8 cellular contexts compared by ENCODE assay signal in the genomic region with DNA sequence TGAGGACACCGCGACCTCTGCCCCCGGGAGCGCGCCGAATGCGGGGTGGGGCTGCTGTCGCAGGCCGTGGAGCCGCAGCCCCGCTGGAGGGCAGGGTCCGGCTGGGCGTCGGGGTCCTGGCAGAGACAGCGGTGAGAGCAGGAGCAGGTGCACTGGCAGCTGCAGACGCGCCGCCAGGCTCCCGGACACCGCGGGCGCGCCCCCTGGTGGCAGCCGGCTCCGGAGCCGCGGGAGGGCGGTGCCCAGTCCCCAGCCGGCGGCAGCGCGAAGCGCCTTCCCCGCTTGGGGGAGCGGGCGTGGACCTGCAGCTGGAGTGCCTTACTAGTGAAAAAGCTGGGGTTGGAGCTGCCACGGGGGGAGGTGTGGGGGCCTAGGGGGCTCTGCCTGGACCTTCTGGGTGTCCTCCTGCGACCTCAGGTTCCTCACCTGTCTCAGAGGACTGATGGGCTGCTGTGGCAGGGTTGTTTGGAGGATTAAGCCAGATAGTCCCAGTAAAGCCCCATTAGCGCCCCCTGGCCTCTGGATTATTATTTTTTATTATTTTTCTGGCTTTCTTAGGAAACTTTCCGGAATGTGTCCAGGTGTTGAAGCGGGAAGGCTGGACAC.
DNase-seq lines count a peak whose midpoint lies in the region; ATAC-seq, FAIRE-seq and TF ChIP-seq lines count a peak whose summit lies in the region.
"Not testable (repeated sequence)": the region's sequence is repeated elsewhere in the genome, so short reads cannot be mapped to it uniquely, and the experiment has no call there.

No MANE protein-coding gene starts in this region.

- not testable (repeated sequence) for H3K36me3 ChIP-seq in HepG2 (replicated peaks in 1 of 2; ENCODE audit: control insufficient read depth in 1 of 2, insufficient read depth in 2 of 2, low read length in 2 of 2)

- CTCF ChIA-PET in activated CD8-positive, alpha-beta T cell treated with anti-CD3 and anti-CD28 coated beads for 36 hours (lab: Charles Lee) = interaction anchor here (0.6 to 2.7 kb wide), 7 partner anchors 28 to 655 kb away, joined by 3 to 18 read pairs (median 4); no protein-coding TSS in a partner anchor
- CTCF ChIA-PET in HepG2 (lab: Yijun Ruan, JAX; ENCODE audit: low intra/inter-chr PET ratio, low total read pairs) = interaction anchor here (0.7 to 2.0 kb wide), 5 partner anchors 31 to 648 kb away, joined by 3 to 23 read pairs (median 5); no protein-coding TSS in a partner anchor

- peak; percentile 93 for ATAC-seq in GM19025 (IDR thresholded peaks at IDR 0.05; ENCODE audit: low read depth, unreplicated experiment)
- peak; percentile 75 for ATAC-seq in HG03103 (IDR thresholded peaks at IDR 0.05; ENCODE audit: low read depth, unreplicated experiment)
- ATAC-seq in activated CD8-positive, alpha-beta T cell treated with anti-CD3 and anti-CD28 coated beads for 36 hours = peak; percentile 86
- ATAC-seq in HepG2 = peak; percentile 98

- H3K9ac ChIP-seq in HepG2 (ENCODE audit: insufficient read depth, low read depth, low read length) = peak overlapping the region; percentile 49; the same call in 1 of the 2 replicates

- peak overlapping the region; percentile 67 for H3K4me3 Mint-ChIP-seq in activated CD8-positive, alpha-beta T cell treated with anti-CD3 and anti-CD28 coated beads for 36 hours

- not testable (repeated sequence) for H3K9me3 Mint-ChIP-seq in activated CD8-positive, alpha-beta T cell treated with anti-CD3 and anti-CD28 coated beads for 36 hours

- H3K4me3 ChIP-seq in AG10803 (ENCODE audit: low read length) = peak overlapping the region; percentile 46; the same call in 1 of the 2 replicates
- peak overlapping the region; percentile 37 to 65 (median 38); a peak in 5 of 6 replicates for H3K4me3 ChIP-seq in HepG2 (replicated peaks in 1 of 3; ENCODE audit: insufficient read depth in 1 of 3, low read depth in 2 of 3, low read length in 3 of 3)

- TF ChIP-seq EP300 in HepG2 (IDR thresholded peaks at IDR 0.05; ENCODE audit: low read depth in 2 of 2, low read length in 2 of 2); HepG2 (CRISPR knock-in tag; IDR thresholded peaks at IDR 0.05; ENCODE audit: borderline replicate concordance): not testable (repeated sequence)

- not testable (repeated sequence) for H3K27me3 ChIP-seq in HepG2 (ENCODE audit: control insufficient read depth in 1 of 2, insufficient read depth in 2 of 2, low read length in 2 of 2)

- not testable (repeated sequence) for H4K20me1 ChIP-seq in HepG2 (ENCODE audit: insufficient read depth, low read length)

- H3K27me3 Mint-ChIP-seq in activated CD8-positive, alpha-beta T cell treated with anti-CD3 and anti-CD28 coated beads for 36 hours = peaks cover 10% of the 10 kb centered on the region

- not testable (repeated sequence) for H3K27ac ChIP-seq in HepG2 (ENCODE audit: extremely low read length, insufficient read depth, low read length)

- not testable (repeated sequence) for H3K36me3 Mint-ChIP-seq in activated CD8-positive, alpha-beta T cell treated with anti-CD3 and anti-CD28 coated beads for 36 hours (ENCODE audit: low read depth)

- peak overlapping the region; percentile 74 for H3K4me2 ChIP-seq in HepG2 (ENCODE audit: low read depth, low read length)

- not testable (repeated sequence) for FAIRE-seq in HepG2 (lab: Jason Lieb, UNC)

- TF ChIP-seq CTCF in AG10803 (conservative IDR thresholded peaks at IDR 0.05; ENCODE audit: low read length) = peak; percentile 17
- peak; percentile 66 for TF ChIP-seq CTCF in activated CD8-positive, alpha-beta T cell treated with anti-CD3 and anti-CD28 coated beads for 36 hours (IDR thresholded peaks at IDR 0.05)
- peak; percentile 79 for TF ChIP-seq CTCF in HepG2 (CRISPR knock-in tag; IDR thresholded peaks at IDR 0.05)

- 5% methylated on average over 5 of the region's 41 CpGs for WGBS in HepG2 (ENCODE audit: low lambda C conversion rate)

- not testable (repeated sequence) for H3K79me2 ChIP-seq in HepG2 (ENCODE audit: insufficient read depth, low read length)

- TF ChIP-seq POLR2A in HepG2 (IDR thresholded peaks at IDR 0.05; ENCODE audit: insufficient read depth in 1 of 2, low read depth in 2 of 2, low read length in 2 of 2) = not testable (repeated sequence)

- not testable (repeated sequence) for H3K4me1 Mint-ChIP-seq in activated CD8-positive, alpha-beta T cell treated with anti-CD3 and anti-CD28 coated beads for 36 hours (ENCODE audit: low read depth)

- H3K27ac Mint-ChIP-seq in activated CD8-positive, alpha-beta T cell treated with anti-CD3 and anti-CD28 coated beads for 36 hours = not testable (repeated sequence)

- H3K4me1 ChIP-seq in HepG2 (ENCODE audit: insufficient read depth, low read length) = not testable (repeated sequence)

- not testable (repeated sequence) for H2AFZ ChIP-seq in HepG2 (ENCODE audit: low read length)

- not testable (repeated sequence) for H3K9me3 ChIP-seq in HepG2 (ENCODE audit: low read length)

- intact Hi-C loops in activated CD8-positive, alpha-beta T cell treated with anti-CD3 and anti-CD28 coated beads for 36 hours (cut with micrococcal nuclease) = loop anchor here (10.0 kb wide), 1 partner anchor 127 kb away; no protein-coding TSS in a partner anchor
- intact Hi-C loops in HepG2 (cut with micrococcal nuclease; ENCODE audit: unreplicated experiment) = loop anchor here (1.0 to 10.0 kb wide), 3 partner anchors 120 to 647 kb away; no protein-coding TSS in a partner anchor

- peak; percentile 31 for DNase-seq in AG10803 (ENCODE audit: low read depth)
- DNase-seq in NCI-H345 treated with DMSO at 0.1 percent for 48 hours (lab: John Stamatoyannopoulos, UW; ENCODE audit: unreplicated experiment) = peak; percentile 13
- DNase-seq in activated CD8-positive, alpha-beta T cell treated with anti-CD3 and anti-CD28 coated beads for 36 hours = peak; percentile 75
- peak; percentile 32 to 57 for DNase-seq in dermis microvascular lymphatic vessel endothelial cell (ENCODE audit: low read depth in 2 of 2)
- peak; percentile 57 for DNase-seq in HepG2 (ENCODE audit: low spot score)
- DNase-seq in stimulated activated CD4-positive, alpha-beta T cell treated with anti-CD3 and anti-CD28 coated beads, Interleukin-2, amount 100 ng/mL, for 48 hours = peak; percentile 76 to 79

- not testable (repeated sequence) for BruUV-seq in HepG2 (replicated peaks; lab: Mats Ljungman, UMichigan)

- TF ChIP-seq RAD21 in HepG2 (CRISPR knock-in tag; IDR thresholded peaks at IDR 0.05) = peak; percentile 93

- in situ Hi-C loops in HepG2 (cut with HindIII; ENCODE audit: extremely low pct_ligation_motif_present, low pct_unique_long_range_greater_than_20kb) = not testable (repeated sequence)

- POLR2A ChIA-PET in activated CD8-positive, alpha-beta T cell treated with anti-CD3 and anti-CD28 coated beads for 36 hours (lab: Charles Lee) = not testable (repeated sequence)
- POLR2A ChIA-PET in HepG2 (lab: Yijun Ruan, JAX) = interaction anchor here (0.8 to 1.1 kb wide), 2 partner anchors 119 to 708 kb away, joined by 3 read pairs; a partner anchor contains a TSS

TF ChIP-seq in HepG2, 621 proteins besides CTCF, POLR2A, EP300 and RAD21 (continues in another document):
- TF ChIP-seq XRCC5 (optimal IDR thresholded peaks at IDR 0.05; ENCODE audit: low read length) (peak; percentile 29), ZNF543 (CRISPR knock-in tag; IDR thresholded peaks at IDR 0.05) (0 out of 2 replicates have a peak, but pooled peaks have one; percentile 15), ZNF724P (CRISPR knock-in tag; IDR thresholded peaks at IDR 0.05; ENCODE audit: borderline replicate concordance) (0 out of 2 replicates have a peak, but pooled peaks have one; percentile 16), SALL1 (CRISPR knock-in tag; IDR thresholded peaks at IDR 0.05) (peak; percentile 54; the same call in 1 of the 2 replicates), MTF2 (CRISPR knock-in tag; IDR thresholded peaks at IDR 0.05; ENCODE audit: borderline replicate concordance) (0 out of 2 replicates have a peak, but pooled peaks have one; percentile 79), ZMYM4 (CRISPR knock-in tag; IDR thresholded peaks at IDR 0.05) (peak; percentile 66), FOXA3 (CRISPR knock-in tag; IDR thresholded peaks at IDR 0.05) (peak; percentile 29; the same call in 1 of the 2 replicates), NONO (CRISPR knock-in tag; conservative IDR thresholded peaks at IDR 0.05) (0 out of 2 replicates have a peak, but pooled peaks have one; percentile 30)
- TF ChIP-seq, protein P1, sequence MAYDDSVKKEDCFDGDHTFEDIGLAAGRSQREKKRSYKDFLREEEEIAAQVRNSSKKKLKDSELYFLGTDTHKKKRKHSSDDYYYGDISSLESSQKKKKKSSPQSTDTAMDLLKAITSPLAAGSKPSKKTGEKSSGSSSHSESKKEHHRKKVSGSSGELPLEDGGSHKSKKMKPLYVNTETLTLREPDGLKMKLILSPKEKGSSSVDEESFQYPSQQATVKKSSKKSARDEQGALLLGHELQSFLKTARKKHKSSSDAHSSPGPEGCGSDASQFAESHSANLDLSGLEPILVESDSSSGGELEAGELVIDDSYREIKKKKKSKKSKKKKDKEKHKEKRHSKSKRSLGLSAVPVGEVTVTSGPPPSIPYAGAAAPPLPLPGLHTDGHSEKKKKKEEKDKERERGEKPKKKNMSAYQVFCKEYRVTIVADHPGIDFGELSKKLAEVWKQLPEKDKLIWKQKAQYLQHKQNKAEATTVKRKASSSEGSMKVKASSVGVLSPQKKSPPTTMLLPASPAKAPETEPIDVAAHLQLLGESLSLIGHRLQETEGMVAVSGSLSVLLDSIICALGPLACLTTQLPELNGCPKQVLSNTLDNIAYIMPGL (CRISPR knock-in tag; IDR thresholded peaks at IDR 0.05; ENCODE audit: borderline replicate concordance in 1 of 2, low read depth in 1 of 2) = peak; percentile 68 to 94; a peak in 3 of 4 replicates
- not testable (repeated sequence) for TF ChIP-seq NONO (IDR thresholded peaks at IDR 0.05)
- TF ChIP-seq, protein P2, sequence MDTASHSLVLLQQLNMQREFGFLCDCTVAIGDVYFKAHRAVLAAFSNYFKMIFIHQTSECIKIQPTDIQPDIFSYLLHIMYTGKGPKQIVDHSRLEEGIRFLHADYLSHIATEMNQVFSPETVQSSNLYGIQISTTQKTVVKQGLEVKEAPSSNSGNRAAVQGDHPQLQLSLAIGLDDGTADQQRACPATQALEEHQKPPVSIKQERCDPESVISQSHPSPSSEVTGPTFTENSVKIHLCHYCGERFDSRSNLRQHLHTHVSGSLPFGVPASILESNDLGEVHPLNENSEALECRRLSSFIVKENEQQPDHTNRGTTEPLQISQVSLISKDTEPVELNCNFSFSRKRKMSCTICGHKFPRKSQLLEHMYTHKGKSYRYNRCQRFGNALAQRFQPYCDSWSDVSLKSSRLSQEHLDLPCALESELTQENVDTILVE (CRISPR knock-in tag; IDR thresholded peaks at IDR 0.05) = peak; percentile 27; the same call in 1 of the 2 replicates

Comparison
In these comparisons a context has a peak if more than half of its experiments do, and no peak if none do; other contexts are left out.
1. DNase-seq: peak in every context shown above with its lines; median percentile 78 in stimulated activated CD4-positive, alpha-beta T cell treated with anti-CD3 and anti-CD28 coated beads, Interleukin-2, amount 100 ng/mL, for 48 hours; 75 in activated CD8-positive, alpha-beta T cell treated with anti-CD3 and anti-CD28 coated beads for 36 hours; 57 in HepG2; 44 in dermis microvascular lymphatic vessel endothelial cell; 31 in AG10803; 13 in NCI-H345 treated with DMSO at 0.1 percent for 48 hours.
2. CTCF ChIP-seq: peak in every context shown above with its lines; median percentile 79 in HepG2; 66 in activated CD8-positive, alpha-beta T cell treated with anti-CD3 and anti-CD28 coated beads for 36 hours; 17 in AG10803.